In genomic region chr5:78671609-78672008, GRCh38 we compare ENCODE assay signal across 19 cellular contexts. TPM values are rescaled to one million over a fixed set of nuclear protein-coding genes. Genes with fewer than 3 reads are reported as not detected.
DNase-seq lines count a peak whose midpoint lies in the region; ATAC-seq and TF ChIP-seq lines count a peak whose summit lies in the region.
"Had no signal": no experiment of that assay in that cellular context is flagged by ENCODE, and none has a peak within 500 bp of the region (broad histone marks: within the 10 kb centered on the region; RNA-seq: fewer than 3 reads in every experiment).

No MANE protein-coding gene starts in this region.

- DNase-seq in BE2C (peak; percentile 80), M059J (ENCODE audit: low read depth) (peak; percentile 70), astrocyte of the hippocampus (ENCODE audit: low read depth, low spot score) (peak; percentile 63), left kidney (ENCODE audit: low read depth, low spot score) (peak; percentile 22), lower lobe of right lung (no peak), WTC11 (ENCODE audit: low spot score) (no peak), posterior cingulate gyrus (no peak)
- DNase-seq: activated T-cell treated with anti-CD3 and anti-CD28 coated beads, Interleukin-2, amount 50 U/mL, for 48 hours; DMS79; NCI-H146; NCI-H774; psoas muscle; substantia nigra; T1000 had no signal

- H3K27ac Mint-ChIP-seq in WTC11: no peak overlapping the region
- H3K27ac Mint-ChIP-seq: activated naive CD4-positive, alpha-beta T cell treated with anti-CD3 and anti-CD28 coated beads, Interleukin-2, amount 50 U/mL, for 24 hours; dendritic cell treated with granulocyte-macrophage colony-stimulating factor and Interleukin-4, amounts not matched to agents 40 ng/mL and 50 ng/mL, for 4 days had no signal

- H3K27me3 Mint-ChIP-seq in WTC11 (ENCODE audit: low read depth): no peaks in the 10 kb centered on the region

- H3K4me1 Mint-ChIP-seq in WTC11: peaks cover 5% of the 10 kb centered on the region
- H3K4me1 Mint-ChIP-seq: activated naive CD4-positive, alpha-beta T cell treated with anti-CD3 and anti-CD28 coated beads, Interleukin-2, amount 50 U/mL, for 24 hours; neural crest cell had no signal

- POLR2A ChIA-PET in WTC11 (lab: Charles Lee): no interaction called here

- H3K36me3 ChIP-seq in BE2C: no peaks in the 10 kb centered on the region
- H3K36me3 ChIP-seq in lower lobe of right lung: no peaks in the 10 kb centered on the region
- H3K36me3 ChIP-seq: gastroesophageal sphincter had no signal

- H3K27me3 ChIP-seq in BE2C: no peaks in the 10 kb centered on the region
- no peaks in the 10 kb centered on the region for H3K27me3 ChIP-seq in lower lobe of right lung (ENCODE audit: low read depth)
- H3K27me3 ChIP-seq: gastroesophageal sphincter had no signal

- H3K36me3 Mint-ChIP-seq in WTC11: no peaks in the 10 kb centered on the region
- H3K36me3 Mint-ChIP-seq: activated naive CD4-positive, alpha-beta T cell treated with anti-CD3 and anti-CD28 coated beads, Interleukin-2, amount 50 U/mL, for 24 hours had no signal

- H3K9me3 ChIP-seq in BE2C (no peaks in the 10 kb centered on the region), lower lobe of right lung (no peaks in the 10 kb centered on the region)
- H3K9me3 ChIP-seq: gastroesophageal sphincter, psoas muscle had no signal

- no peak overlapping the region for H3K27ac ChIP-seq in lower lobe of right lung
- H3K27ac ChIP-seq: gastroesophageal sphincter, psoas muscle had no signal

- H3K4me3 ChIP-seq in BE2C (ENCODE audit: low read depth, low read length): no peak overlapping the region
- no peak overlapping the region for H3K4me3 ChIP-seq in lower lobe of right lung
- H3K4me3 ChIP-seq: gastroesophageal sphincter, psoas muscle had no signal

- CTCF ChIA-PET in WTC11 (lab: Charles Lee): interaction anchor here (0.6 to 0.7 kb wide), 4 partner anchors 74 to 543 kb away, joined by 3 to 4 read pairs (median 3); no protein-coding TSS in a partner anchor

- intact Hi-C loops in lower lobe of right lung (cut with DNase I): no loop called here
- intact Hi-C loops in posterior cingulate gyrus (cut with DNase I): no loop called here

- no peaks in the 10 kb centered on the region for H3K9me3 Mint-ChIP-seq in WTC11
- H3K9me3 Mint-ChIP-seq: activated naive CD4-positive, alpha-beta T cell treated with anti-CD3 and anti-CD28 coated beads, Interleukin-2, amount 50 U/mL, for 24 hours had no signal

- ATAC-seq in lower lobe of right lung: no peak
- ATAC-seq in HG03457 (IDR thresholded peaks at IDR 0.05; ENCODE audit: unreplicated experiment): no peak
- no peak for ATAC-seq in WTC11
- ATAC-seq: gastroesophageal sphincter, psoas muscle had no signal

- TF ChIP-seq CTCF in BE2C (IDR thresholded peaks at IDR 0.05; ENCODE audit: low read depth, low read length) (no peak), lower lobe of right lung (IDR thresholded peaks at IDR 0.05) (no peak), WTC11 (IDR thresholded peaks at IDR 0.05) (no peak)

- H3K4me1 ChIP-seq in BE2C (peaks cover 11% of the 10 kb centered on the region), lower lobe of right lung (no peaks in the 10 kb centered on the region)
- H3K4me1 ChIP-seq: gastroesophageal sphincter, psoas muscle had no signal

- H3K4me3 Mint-ChIP-seq in WTC11: no peak overlapping the region
- H3K4me3 Mint-ChIP-seq: activated naive CD4-positive, alpha-beta T cell treated with anti-CD3 and anti-CD28 coated beads, Interleukin-2, amount 50 U/mL, for 24 hours; dendritic cell treated with granulocyte-macrophage colony-stimulating factor and Interleukin-4, amounts not matched to agents 40 ng/mL and 50 ng/mL, for 4 days; neural crest cell had no signal

TF ChIP-seq in WTC11, 78 proteins besides CTCF, POLR2A, EP300 and RAD21 (continues in another document):
- no peak for TF ChIP-seq NFYB (CRISPR knock-in tag; conservative IDR thresholded peaks at IDR 0.05; ENCODE audit: low read depth)
- no peak for TF ChIP-seq ATF2 (CRISPR knock-in tag; IDR thresholded peaks at IDR 0.05; ENCODE audit: borderline replicate concordance, low read depth)
- TF ChIP-seq USF1 (CRISPR knock-in tag; IDR thresholded peaks at IDR 0.05): no peak
- no peak for TF ChIP-seq ZBTB43 (CRISPR knock-in tag; IDR thresholded peaks at IDR 0.05)
- TF ChIP-seq ZNF138 (CRISPR knock-in tag; conservative IDR thresholded peaks at IDR 0.05): no peak
- TF ChIP-seq PREB (CRISPR knock-in tag; IDR thresholded peaks at IDR 0.05; ENCODE audit: borderline replicate concordance): no peak
- no peak for TF ChIP-seq ATF6 (CRISPR knock-in tag; IDR thresholded peaks at IDR 0.05)
- no peak for TF ChIP-seq SMAD4 (CRISPR knock-in tag; IDR thresholded peaks at IDR 0.05)
- no peak for TF ChIP-seq TCF7 (CRISPR knock-in tag; IDR thresholded peaks at IDR 0.05; ENCODE audit: low read depth)
- no peak for TF ChIP-seq ATF3 (CRISPR knock-in tag; conservative IDR thresholded peaks at IDR 0.05)
- no peak for TF ChIP-seq E2F5 (CRISPR knock-in tag; IDR thresholded peaks at IDR 0.05)

RNA-seq across cellular contexts. Expression of gene LHFPL2, which starts 23.0 kb away (rescaled TPM):
- polyA plus RNA-seq in BE2C (2012; ENCODE audit: insufficient read depth, insufficient read length, low read depth): 7.5 TPM
- 19.1 and 29.6 TPM in 2 replicates for total RNA-seq in M059J (2014; rRNA removed; shearing (Covaris generic))
- total RNA-seq in lower lobe of right lung: 40.6 TPM
- total RNA-seq in WTC11 (2021): 34.4 to 40.6 TPM (median 36.6 TPM) in 3 replicates

Comparison
In these comparisons a context has a peak if more than half of its experiments do, and no peak if none do; other contexts are left out.
1. DNase-seq: peak in BE2C (single experiment), M059J (single experiment), astrocyte of the hippocampus (single experiment) and left kidney (single experiment); none in lower lobe of right lung (single experiment), WTC11 (single experiment) and posterior cingulate gyrus (0 of 10).